In the genomic region with DNA sequence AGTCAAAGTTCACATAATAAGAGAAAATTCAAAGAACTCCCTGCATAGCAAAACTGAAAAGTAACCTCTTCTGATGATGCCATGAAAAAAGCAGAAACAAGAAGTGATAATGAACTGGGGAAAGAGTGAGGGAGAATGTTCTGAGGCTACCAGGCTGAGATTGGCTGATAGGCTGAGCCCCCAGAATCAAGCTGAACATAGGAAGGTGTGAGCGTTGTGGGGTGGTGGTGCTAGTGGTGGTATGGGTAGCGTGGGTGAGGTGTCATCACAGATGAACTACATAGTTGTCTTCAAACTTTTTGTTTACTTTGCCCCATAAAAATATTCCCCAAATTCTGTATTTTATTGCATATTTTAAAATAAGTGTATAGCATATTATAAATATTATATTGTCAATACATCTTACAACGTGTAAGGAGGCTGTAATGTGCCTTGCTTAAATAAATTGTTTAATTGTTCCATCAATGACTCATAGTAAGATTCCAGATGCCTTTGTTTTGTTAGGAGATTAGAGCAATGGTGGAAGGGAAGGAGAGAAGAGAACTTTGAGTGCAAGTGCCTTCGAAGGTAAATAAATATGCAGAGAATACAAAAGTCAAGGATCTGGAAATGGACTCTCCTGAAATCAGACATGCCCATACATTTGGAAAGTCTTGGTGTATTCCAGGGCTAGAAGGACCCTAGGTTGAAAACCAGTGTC, we compare ENCODE assay signal across 13 cellular contexts.
"Had no signal": no experiment of that assay in that cellular context is flagged by ENCODE, and none has a peak within 500 bp of the region (broad histone marks: within the 10 kb centered on the region; RNA-seq: fewer than 3 reads in every experiment).

No MANE protein-coding gene starts in this region.

- H3K36me3 ChIP-seq: gastroesophageal sphincter had no signal

- H3K4me2 ChIP-seq: hepatocyte had no signal

- H3K27me3 Mint-ChIP-seq: activated CD4-positive, alpha-beta memory T cell treated with anti-CD3 and anti-CD28 coated beads for 36 hours had no signal

- DNase-seq: activated CD4-positive, alpha-beta memory T cell treated with anti-CD3 and anti-CD28 coated beads for 36 hours; activated naive CD4-positive, alpha-beta T cell; central memory CD4-positive, alpha-beta T cell; cortex of kidney; effector CD8-positive, alpha-beta T cell; right cardiac atrium; small intestine; stimulated activated naive CD4-positive, alpha-beta T cell; T1000 had no signal

- H3K27me3 ChIP-seq: gastroesophageal sphincter, hepatocyte had no signal

- FAIRE-seq: small intestine had no signal

- H3K79me2 ChIP-seq: hepatocyte had no signal

- H3K4me3 ChIP-seq: gastroesophageal sphincter, hepatocyte had no signal

- H3K27ac ChIP-seq: epithelial cell of prostate, gastroesophageal sphincter, hepatocyte, VCaP had no signal

- H3K9me3 ChIP-seq: gastroesophageal sphincter had no signal

- H3K4me1 ChIP-seq: gastroesophageal sphincter had no signal

- ATAC-seq: gastroesophageal sphincter, right cardiac atrium had no signal

- H2AFZ ChIP-seq: hepatocyte had no signal

- H3K4me3 Mint-ChIP-seq: activated CD4-positive, alpha-beta memory T cell treated with anti-CD3 and anti-CD28 coated beads for 36 hours had no signal

- H3K27ac Mint-ChIP-seq: activated CD4-positive, alpha-beta memory T cell treated with anti-CD3 and anti-CD28 coated beads for 36 hours had no signal
